ENCODE assay signal across 20 cellular contexts in genomic region chr16:79843631-79844043, GRCh38.
DNase-seq lines count a peak whose midpoint lies in the region; ATAC-seq, FAIRE-seq and TF ChIP-seq lines count a peak whose summit lies in the region.
"Had no signal": no experiment of that assay in that cellular context is flagged by ENCODE, and none has a peak within 500 bp of the region (broad histone marks: within the 10 kb centered on the region; RNA-seq: fewer than 3 reads in every experiment).

No MANE protein-coding gene starts in this region.

- peaks cover 33% of the 10 kb centered on the region for H3K4me1 Mint-ChIP-seq in activated CD4-positive, alpha-beta T cell treated with anti-CD3 and anti-CD28 coated beads, Interleukin-2, amount 10 ng/mL, durations not matched to agents 24 days and 14 days
- H3K4me1 Mint-ChIP-seq in CD4-positive, alpha-beta memory T cell: no peaks in the 10 kb centered on the region

- no peaks in the 10 kb centered on the region for H3K36me3 ChIP-seq in gastrocnemius medialis
- no peaks in the 10 kb centered on the region for H3K36me3 ChIP-seq in CD4-positive, alpha-beta memory T cell (ENCODE audit: insufficient read depth, low read length)
- H3K36me3 ChIP-seq: colonic mucosa, neural progenitor cell, right lobe of liver, thoracic aorta had no signal

- H3K9me3 ChIP-seq in gastrocnemius medialis: no peaks in the 10 kb centered on the region
- H3K9me3 ChIP-seq in CD4-positive, alpha-beta memory T cell (ENCODE audit: control insufficient read depth in 1 of 2, low read length in 2 of 2): no peaks in the 10 kb centered on the region
- H3K9me3 ChIP-seq: A549, colonic mucosa, right lobe of liver, thoracic aorta had no signal

- H3K27me3 ChIP-seq in foreskin keratinocyte (no peaks in the 10 kb centered on the region), gastrocnemius medialis (no peaks in the 10 kb centered on the region)
- H3K27me3 ChIP-seq in CD4-positive, alpha-beta memory T cell (ENCODE audit: insufficient read depth, low read length): no peaks in the 10 kb centered on the region
- H3K27me3 ChIP-seq: colonic mucosa, neural progenitor cell, right lobe of liver had no signal

- POLR2A ChIA-PET in CD4-positive, alpha-beta memory T cell (lab: Charles Lee; ENCODE audit: partially characterized antibody): no interaction called here

- peak; percentile 60 for FAIRE-seq in GM19239 (lab: Jason Lieb, UNC)
- FAIRE-seq: A549, H54 had no signal

- CTCF ChIA-PET in CD4-positive, alpha-beta memory T cell (lab: Charles Lee; ENCODE audit: partially characterized antibody): no interaction called here

- peak overlapping the region; percentile 61 for H3K27ac Mint-ChIP-seq in activated CD4-positive, alpha-beta T cell treated with anti-CD3 and anti-CD28 coated beads, Interleukin-2, amount 10 ng/mL, durations not matched to agents 24 days and 14 days
- no peak overlapping the region for H3K27ac Mint-ChIP-seq in CD4-positive, alpha-beta memory T cell
- H3K27ac Mint-ChIP-seq: IgD-negative memory B cell, neural progenitor cell, T-helper 17 cell had no signal

- H3K4me1 ChIP-seq in foreskin keratinocyte (peaks cover 9% of the 10 kb centered on the region), gastrocnemius medialis (no peaks in the 10 kb centered on the region)
- no peaks in the 10 kb centered on the region for H3K4me1 ChIP-seq in CD4-positive, alpha-beta memory T cell (ENCODE audit: insufficient read depth, low read length)
- H3K4me1 ChIP-seq: A549, colonic mucosa, neural progenitor cell, right lobe of liver had no signal

- H3K27ac ChIP-seq in foreskin keratinocyte (no peak overlapping the region), gastrocnemius medialis (no peak overlapping the region)
- no peak overlapping the region for H3K27ac ChIP-seq in CD4-positive, alpha-beta memory T cell (ENCODE audit: low read depth, low read length)
- H3K27ac ChIP-seq: A549, colonic mucosa, neural progenitor cell, right lobe of liver, thoracic aorta had no signal

- in situ Hi-C loops in gastrocnemius medialis (cut with MboI; ENCODE audit: low sequenced_read_pairs in 4 of 4): no loop called here

- no peaks in the 10 kb centered on the region for H3K36me3 Mint-ChIP-seq in activated CD4-positive, alpha-beta T cell treated with anti-CD3 and anti-CD28 coated beads, Interleukin-2, amount 10 ng/mL, durations not matched to agents 24 days and 14 days (ENCODE audit: low read depth)
- no peaks in the 10 kb centered on the region for H3K36me3 Mint-ChIP-seq in CD4-positive, alpha-beta memory T cell
- H3K36me3 Mint-ChIP-seq: IgD-negative memory B cell, neural progenitor cell had no signal

- no peak for TF ChIP-seq CTCF in foreskin keratinocyte (conservative IDR thresholded peaks at IDR 0.05)
- no peak for TF ChIP-seq CTCF in gastrocnemius medialis (IDR thresholded peaks at IDR 0.05 in 4 of 5, conservative IDR thresholded peaks at IDR 0.05 in 1 of 5)

- no peak for TF ChIP-seq POLR2A in gastrocnemius medialis (IDR thresholded peaks at IDR 0.05)

- no peaks in the 10 kb centered on the region for H3K27me3 Mint-ChIP-seq in activated CD4-positive, alpha-beta T cell treated with anti-CD3 and anti-CD28 coated beads, Interleukin-2, amount 10 ng/mL, durations not matched to agents 24 days and 14 days
- H3K27me3 Mint-ChIP-seq in CD4-positive, alpha-beta memory T cell: peaks cover 1 to 2% of the 10 kb centered on the region in 2 donors

- peaks cover 21% of the 10 kb centered on the region for H3K9me3 Mint-ChIP-seq in activated CD4-positive, alpha-beta T cell treated with anti-CD3 and anti-CD28 coated beads, Interleukin-2, amount 10 ng/mL, durations not matched to agents 24 days and 14 days
- H3K9me3 Mint-ChIP-seq in CD4-positive, alpha-beta memory T cell: peaks cover 0 to 3% (median 0%) of the 10 kb centered on the region in 8 donors
- H3K9me3 Mint-ChIP-seq: IgD-negative memory B cell had no signal

- H3K4me3 ChIP-seq in gastrocnemius medialis: no peak overlapping the region
- no peak overlapping the region for H3K4me3 ChIP-seq in CD4-positive, alpha-beta memory T cell (ENCODE audit: low read length in 2 of 2)
- H3K4me3 ChIP-seq: A549, colonic mucosa, neural progenitor cell, right lobe of liver, thoracic aorta had no signal

- peak; percentile 60 for DNase-seq in activated CD4-positive, alpha-beta T cell treated with anti-CD3 and anti-CD28 coated beads, Interleukin-2, amount 10 ng/mL, durations not matched to agents 24 days and 14 days
- no peak for DNase-seq in activated CD4-positive, alpha-beta T cell treated with anti-CD3 and anti-CD28 coated beads for 1 hour
- DNase-seq in GM19239 (ENCODE audit: insufficient read length, low spot score): no peak
- DNase-seq in foreskin keratinocyte: peak; percentile 22 to 46
- no peak for DNase-seq in gastrocnemius medialis
- DNase-seq in CD4-positive, alpha-beta memory T cell: no peak
- no peak for DNase-seq in NCI-H1436 treated with DMSO at 0.1 percent for 48 hours (lab: John Stamatoyannopoulos, UW)
- DNase-seq: activated CD8-positive, alpha-beta memory T cell treated with anti-CD3 and anti-CD28 coated beads for 24 hours; colonic mucosa; COR-L47; GF-D8; NCI-H1436; right lobe of liver; T-helper 17 cell had no signal

- intact Hi-C loops in activated CD4-positive, alpha-beta T cell treated with anti-CD3 and anti-CD28 coated beads, Interleukin-2, amount 10 ng/mL, durations not matched to agents 24 days and 14 days (cut with micrococcal nuclease): loop anchor here (1.0 to 10.0 kb wide), 5 partner anchors 86 to 769 kb away; partner anchors contain the start of gene MAF
- intact Hi-C loops in gastrocnemius medialis (cut with DNase I; ENCODE audit: low total_unique reads): no loop called here
- intact Hi-C loops in CD4-positive, alpha-beta memory T cell (cut with micrococcal nuclease): no loop called here

- peak; percentile 33 for ATAC-seq in HG03342 (IDR thresholded peaks at IDR 0.05; ENCODE audit: unreplicated experiment)
- no peak for ATAC-seq in foreskin keratinocyte
- no peak for ATAC-seq in gastrocnemius medialis
- ATAC-seq: A549, right lobe of liver, T-helper 17 cell had no signal

- H3K4me3 Mint-ChIP-seq in activated CD4-positive, alpha-beta T cell treated with anti-CD3 and anti-CD28 coated beads, Interleukin-2, amount 10 ng/mL, durations not matched to agents 24 days and 14 days: peak overlapping the region; percentile 59
- no peak overlapping the region for H3K4me3 Mint-ChIP-seq in CD4-positive, alpha-beta memory T cell
- H3K4me3 Mint-ChIP-seq: IgD-negative memory B cell, neural progenitor cell, T-helper 17 cell had no signal

Comparison
In these comparisons a context has a peak if more than half of its experiments do, and no peak if none do; other contexts are left out.
1. DNase-seq: peak in activated CD4-positive, alpha-beta T cell treated with anti-CD3 and anti-CD28 coated beads, Interleukin-2, amount 10 ng/mL, durations not matched to agents 24 days and 14 days (single experiment) and foreskin keratinocyte (2 of 2); none in activated CD4-positive, alpha-beta T cell treated with anti-CD3 and anti-CD28 coated beads for 1 hour (single experiment), GM19239 (single experiment), gastrocnemius medialis (0 of 2), CD4-positive, alpha-beta memory T cell (0 of 5) and NCI-H1436 treated with DMSO at 0.1 percent for 48 hours (single experiment).